ENCODE assay signal across 8 cellular contexts in genomic region chr5:139667730-139668063, GRCh38. TPM values are rescaled to one million over a fixed set of nuclear protein-coding genes. Genes with fewer than 3 reads are reported as not detected.
DNase-seq lines count a peak whose midpoint lies in the region; ATAC-seq and TF ChIP-seq lines count a peak whose summit lies in the region.

No MANE protein-coding gene starts in this region.

- H3K27me3 ChIP-seq in effector memory CD4-positive, alpha-beta T cell (replicated peaks; ENCODE audit: control insufficient read depth, insufficient read depth, low read length, poor library complexity, severe bottlenecking), result no peaks in the 10 kb centered on the region
- H3K27me3 ChIP-seq in parathyroid adenoma (ENCODE audit: control insufficient read depth, insufficient read depth, low read length), result no peaks in the 10 kb centered on the region

- CTCF ChIA-PET in OCI-LY7 (lab: Charles Lee; ENCODE audit: unreplicated experiment), result interaction anchor here (1.0 to 2.2 kb wide), 2 partner anchors 29 to 33 kb away, joined by 4 to 7 read pairs; no protein-coding TSS in a partner anchor

- no TSS peak for BruUV-seq in OCI-LY7 (replicated peaks; lab: Mats Ljungman, UMichigan)

- no peak overlapping the region for H3K9ac ChIP-seq in parathyroid adenoma

- H3K4me1 ChIP-seq in OCI-LY7 (ENCODE audit: insufficient read depth, low read length, poor library complexity, severe bottlenecking) (peaks cover 89% of the 10 kb centered on the region), parathyroid adenoma (peaks cover 72% of the 10 kb centered on the region)
- peaks cover 23% of the 10 kb centered on the region for H3K4me1 ChIP-seq in effector memory CD4-positive, alpha-beta T cell (ENCODE audit: control insufficient read depth, insufficient read depth, low read length, poor library complexity, severe bottlenecking)

- POLR2A ChIA-PET in OCI-LY7 (lab: Charles Lee), result interaction anchor here (0.6 to 6.6 kb wide), 6 partner anchors 10 to 1125 kb away, joined by 3 to 73 read pairs (median 3); partner anchors contain the start of gene CXXC5

- H4K20me1 ChIP-seq in OCI-LY7 (ENCODE audit: insufficient read depth, low read length), result no peaks in the 10 kb centered on the region

- H3K9me2 ChIP-seq in OCI-LY7 (ENCODE audit: insufficient read depth, low read length), result no peaks in the 10 kb centered on the region

- H3K79me2 ChIP-seq in OCI-LY7 (ENCODE audit: insufficient read depth, low read depth, low read length) (peaks cover 85% of the 10 kb centered on the region), parathyroid adenoma (peaks cover 82% of the 10 kb centered on the region)

- H3K9me3 ChIP-seq in OCI-LY7 (ENCODE audit: low read length) (no peaks in the 10 kb centered on the region), parathyroid adenoma (ENCODE audit: control insufficient read depth, low read length) (no peaks in the 10 kb centered on the region)
- H3K9me3 ChIP-seq in effector memory CD4-positive, alpha-beta T cell (ENCODE audit: control insufficient read depth, low read length), result no peaks in the 10 kb centered on the region

- H3K36me3 ChIP-seq in OCI-LY7 (ENCODE audit: insufficient read depth, low read length) (peaks cover 15% of the 10 kb centered on the region; the same call in 1 of the 2 replicates), parathyroid adenoma (ENCODE audit: control insufficient read depth, insufficient read depth, low read length) (no peaks in the 10 kb centered on the region)
- no peaks in the 10 kb centered on the region for H3K36me3 ChIP-seq in effector memory CD4-positive, alpha-beta T cell (ENCODE audit: control insufficient read depth, insufficient read depth, low read length)

- H3K4me2 ChIP-seq in OCI-LY7 (ENCODE audit: low read length) (peak overlapping the region; percentile 94), parathyroid adenoma (ENCODE audit: low read length) (peak overlapping the region; percentile 66)

- DNase-seq in DMS 273 treated with DMSO at 0.1 percent for 48 hours (lab: John Stamatoyannopoulos, UW) (peak; percentile 71), OCI-LY7 (ENCODE audit: low spot score) (no peak), NCI-H510A (lab: John Stamatoyannopoulos, UW) (no peak), omental fat pad (ENCODE audit: low spot score) (no peak)
- DNase-seq in effector memory CD4-positive, alpha-beta T cell, result no peak
- no peak for DNase-seq in stimulated activated CD4-positive, alpha-beta T cell treated with anti-CD3 and anti-CD28 coated beads, Interleukin-4, amount 100 ng/mL, for 24 hours
- DNase-seq in activated CD8-positive, alpha-beta memory T cell treated with anti-CD3 and anti-CD28 coated beads, Interleukin-2, amount 50 U/mL, for 4 hours, result no peak

- intact Hi-C loops in OCI-LY7 (cut with micrococcal nuclease; ENCODE audit: unreplicated experiment), result no loop called here

- peak overlapping the region; percentile 74 for H3K4me3 ChIP-seq in OCI-LY7 (ENCODE audit: low read depth, low read length, poor library complexity, severe bottlenecking)
- H3K4me3 ChIP-seq in effector memory CD4-positive, alpha-beta T cell (ENCODE audit: insufficient read depth, low read depth, low read length, poor library complexity, severe bottlenecking), result peak overlapping the region; percentile 62
- no peak overlapping the region for H3K4me3 ChIP-seq in parathyroid adenoma (ENCODE audit: low read depth, low read length)

- H2AFZ ChIP-seq in OCI-LY7 (ENCODE audit: low read length) (no peak overlapping the region), parathyroid adenoma (peak overlapping the region; percentile 90)

- no peak for ATAC-seq in omental fat pad (ENCODE audit: low FRiP score)

- no peak for TF ChIP-seq CTCF in OCI-LY7 (conservative IDR thresholded peaks at IDR 0.05; ENCODE audit: low read length)
- no peak for TF ChIP-seq CTCF in parathyroid adenoma (IDR thresholded peaks at IDR 0.05)
- no peak for TF ChIP-seq CTCF in omental fat pad (IDR thresholded peaks at IDR 0.05)

- H3K27ac ChIP-seq in OCI-LY7 (ENCODE audit: low read depth, low read length, poor library complexity, severe bottlenecking) (peak overlapping the region; percentile 99), parathyroid adenoma (peak overlapping the region; percentile 88)
- H3K27ac ChIP-seq in effector memory CD4-positive, alpha-beta T cell (ENCODE audit: insufficient read depth, low read length, poor library complexity, severe bottlenecking), result no peak overlapping the region

RNA-seq across cellular contexts. Expression of gene CXXC5, which starts 19.5 kb away (rescaled TPM):
- total RNA-seq in OCI-LY7 (2014; rRNA removed; shearing (Covaris generic)), result 108 and 113 TPM in 2 replicates
- total RNA-seq in OCI-LY7 (2022), result 26.7 and 30.4 TPM in 2 replicates
- total RNA-seq in omental fat pad, result 10 to 100 TPM; 14.9 to 27.3 (median 25.0) TPM
